17 cellular contexts compared by ENCODE assay signal in the genomic region with DNA sequence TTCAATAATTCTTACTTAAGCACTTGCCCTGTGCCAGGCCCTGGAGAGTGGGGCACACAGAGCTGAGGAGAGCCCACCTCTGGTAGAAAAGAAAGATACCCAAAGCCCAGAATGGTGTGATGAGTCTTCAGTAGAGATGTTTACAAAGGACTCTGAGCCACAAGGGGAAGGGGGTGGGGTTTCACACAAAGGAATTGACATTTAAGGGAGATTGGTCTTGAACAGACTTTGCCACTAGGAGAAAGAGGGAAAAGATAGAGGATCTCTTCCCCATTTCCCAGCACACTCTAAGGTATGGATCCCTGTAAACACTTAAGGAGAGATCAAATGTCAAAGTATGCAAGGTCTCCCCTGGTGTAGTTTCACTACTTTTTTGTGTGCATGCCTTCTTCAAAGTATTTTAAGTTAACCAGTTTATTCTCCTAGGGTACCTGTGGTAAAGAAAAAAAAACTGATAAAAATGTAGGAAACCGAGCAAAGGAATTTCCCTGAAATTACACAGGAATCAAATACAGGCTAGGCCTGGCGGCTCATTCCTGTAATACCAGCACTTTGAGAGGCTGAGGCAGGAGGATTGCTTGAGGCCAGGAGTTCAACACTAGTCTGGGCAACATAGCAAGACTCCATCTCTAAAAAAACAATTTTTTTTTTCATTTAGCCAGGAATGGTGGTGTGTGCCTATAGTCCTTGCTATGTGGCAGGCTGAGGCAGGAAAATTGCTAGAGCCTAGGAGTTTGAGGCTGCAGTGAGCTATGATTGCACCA.
"Had no signal": no experiment of that assay in that cellular context is flagged by ENCODE, and none has a peak within 500 bp of the region (broad histone marks: within the 10 kb centered on the region; RNA-seq: fewer than 3 reads in every experiment).

No MANE protein-coding gene starts in this region.

- H3K4me1 ChIP-seq: parathyroid adenoma, right lobe of liver, stomach had no signal

- H3K27ac ChIP-seq: hepatocyte, parathyroid adenoma, right lobe of liver, stomach had no signal

- H3K27ac Mint-ChIP-seq: activated naive CD4-positive, alpha-beta T cell treated with anti-CD3 and anti-CD28 coated beads, Interleukin-2, amount 50 U/mL, for 72 hours; activated T-helper 1 cell treated with anti-CD3 and anti-CD28 coated beads, Interleukin-12 subunit alpha, Interleukin-12 subunit beta, Interleukin-2, Interleukin-4 antibody, amounts not matched to agents 30 ng/mL and 10 ng/mL and 1 ng/mL, durations not matched to agents 14 hours and 24 hours and 36 hours; effector memory CD8-positive, alpha-beta T cell; immature natural killer cell; natural killer cell; stimulated activated effector memory CD8-positive, alpha-beta T cell treated with anti-CD3 and anti-CD28 coated beads, Interleukin-12 subunit alpha, Interleukin-12 subunit beta, amount 100 ng/mL, for 72 hours; T-helper 1 cell treated with Interleukin-12 subunit alpha and Interleukin-12 subunit beta and Interleukin-4 antibody, amounts not matched to agents 30 μg/mL and 1 μg/mL, for 36 hours; type B pancreatic cell had no signal

- ATAC-seq: activated naive CD4-positive, alpha-beta T cell treated with anti-CD3 and anti-CD28 coated beads, Interleukin-2, amount 50 U/mL, for 72 hours; effector memory CD8-positive, alpha-beta T cell; natural killer cell; right lobe of liver; stimulated activated effector memory CD8-positive, alpha-beta T cell treated with anti-CD3 and anti-CD28 coated beads, Interleukin-12 subunit alpha, Interleukin-12 subunit beta, amount 100 ng/mL, for 72 hours had no signal

- H3K27me3 Mint-ChIP-seq: effector memory CD8-positive, alpha-beta T cell; type B pancreatic cell had no signal

- H3K4me1 Mint-ChIP-seq: immature natural killer cell; stimulated activated effector memory CD8-positive, alpha-beta T cell treated with anti-CD3 and anti-CD28 coated beads, Interleukin-12 subunit alpha, Interleukin-12 subunit beta, amount 100 ng/mL, for 72 hours had no signal

- H3K4me3 Mint-ChIP-seq: activated T-helper 1 cell treated with anti-CD3 and anti-CD28 coated beads, Interleukin-12 subunit alpha, Interleukin-12 subunit beta, Interleukin-2, Interleukin-4 antibody, amounts not matched to agents 30 ng/mL and 10 ng/mL and 1 ng/mL, durations not matched to agents 14 hours and 24 hours and 36 hours; effector memory CD8-positive, alpha-beta T cell; immature natural killer cell; natural killer cell; stimulated activated effector memory CD8-positive, alpha-beta T cell treated with anti-CD3 and anti-CD28 coated beads, Interleukin-12 subunit alpha, Interleukin-12 subunit beta, amount 100 ng/mL, for 72 hours; T-helper 1 cell treated with Interleukin-12 subunit alpha and Interleukin-12 subunit beta and Interleukin-4 antibody, amounts not matched to agents 30 μg/mL and 1 μg/mL, for 36 hours; type B pancreatic cell had no signal

- H2AFZ ChIP-seq: hepatocyte, parathyroid adenoma had no signal

- H3K4me3 ChIP-seq: hepatocyte, right lobe of liver, smooth muscle cell, stomach had no signal

- H3K36me3 ChIP-seq: right lobe of liver had no signal

- H3K9me3 ChIP-seq: right lobe of liver, stomach had no signal

- H3K9me3 Mint-ChIP-seq: activated naive CD4-positive, alpha-beta T cell treated with anti-CD3 and anti-CD28 coated beads, Interleukin-2, amount 50 U/mL, for 72 hours; activated T-helper 1 cell treated with anti-CD3 and anti-CD28 coated beads, Interleukin-12 subunit alpha, Interleukin-12 subunit beta, Interleukin-2, Interleukin-4 antibody, amounts not matched to agents 30 ng/mL and 10 ng/mL and 1 ng/mL, durations not matched to agents 14 hours and 24 hours and 36 hours; effector memory CD8-positive, alpha-beta T cell; immature natural killer cell; natural killer cell; stimulated activated effector memory CD8-positive, alpha-beta T cell treated with anti-CD3 and anti-CD28 coated beads, Interleukin-12 subunit alpha, Interleukin-12 subunit beta, amount 100 ng/mL, for 72 hours; T-helper 1 cell treated with Interleukin-12 subunit alpha and Interleukin-12 subunit beta and Interleukin-4 antibody, amounts not matched to agents 30 μg/mL and 1 μg/mL, for 36 hours; type B pancreatic cell had no signal

- H3K9ac ChIP-seq: parathyroid adenoma had no signal

- H3K27me3 ChIP-seq: hepatocyte, right lobe of liver, stomach had no signal

- H3K79me2 ChIP-seq: hepatocyte, parathyroid adenoma had no signal

- DNase-seq: activated CD4-positive, alpha-beta T cell treated with anti-CD3 and anti-CD28 coated beads, Interleukin-2, amount 50 U/mL, for 1 hour; activated CD4-positive, CD25-positive, alpha-beta regulatory T cell treated with anti-CD3 and anti-CD28 coated beads, Interleukin-2, amount 50 U/mL, for 72 hours; activated gamma-delta T cell treated with Interleukin-2 at 50 U/mL for 16 hours; effector memory CD8-positive, alpha-beta T cell; immature natural killer cell; natural killer cell; right lobe of liver; stimulated activated CD4-positive, alpha-beta T cell treated with anti-CD3 and anti-CD28 coated beads, Interleukin-4, amount 100 ng/mL, for 24 hours; stomach had no signal

- H3K4me2 ChIP-seq: hepatocyte, smooth muscle cell had no signal
